Comparison of ENCODE assay signal across 21 cellular contexts in genomic region chr2:74028290-74028689, GRCh38. TPM values are rescaled to one million over a fixed set of nuclear protein-coding genes. Genes with fewer than 3 reads are reported as not detected.
A peak's percentile ranks its signal among the peaks of the same experiment; 100 is the strongest.
DNase-seq lines count a peak whose midpoint lies in the region; ATAC-seq and TF ChIP-seq lines count a peak whose summit lies in the region.
"Had no signal": no experiment of that assay in that cellular context is flagged by ENCODE, and none has a peak within 500 bp of the region (broad histone marks: within the 10 kb centered on the region; RNA-seq: fewer than 3 reads in every experiment).

No MANE protein-coding gene starts in this region.

- CTCF ChIA-PET in activated naive CD4-positive, alpha-beta T cell treated with anti-CD3 and anti-CD28 coated beads, Interleukin-2, amount 10 ng/mL, durations not matched to agents 7 days and 5 days (lab: Charles Lee) = no interaction called here
- CTCF ChIA-PET in SK-N-SH (lab: Yijun Ruan, JAX) = no interaction called here

- peaks cover 4% of the 10 kb centered on the region for H3K27me3 Mint-ChIP-seq in activated naive CD4-positive, alpha-beta T cell treated with anti-CD3 and anti-CD28 coated beads, Interleukin-2, amount 10 ng/mL, durations not matched to agents 7 days and 5 days
- H3K27me3 Mint-ChIP-seq: IgD-negative memory B cell had no signal

- H3K9me3 Mint-ChIP-seq in activated naive CD4-positive, alpha-beta T cell treated with anti-CD3 and anti-CD28 coated beads, Interleukin-2, amount 10 ng/mL, durations not matched to agents 7 days and 5 days = peaks cover 7% of the 10 kb centered on the region
- H3K9me3 Mint-ChIP-seq in activated naive CD4-positive, alpha-beta T cell treated with anti-CD3 and anti-CD28 coated beads, Interleukin-2, amount 50 U/mL, for 72 hours = no peaks in the 10 kb centered on the region
- H3K9me3 Mint-ChIP-seq: CD14-positive monocyte; CD8-positive, alpha-beta T cell; HFFc6 had no signal

- ATAC-seq in activated naive CD4-positive, alpha-beta T cell treated with anti-CD3 and anti-CD28 coated beads, Interleukin-2, amount 50 U/mL, for 72 hours = no peak
- no peak for ATAC-seq in HG02623 (IDR thresholded peaks at IDR 0.05; ENCODE audit: unreplicated experiment)
- ATAC-seq: CD8-positive, alpha-beta T cell; GM23338; HepG2 had no signal

- H3K4me3 ChIP-seq in Loucy (ENCODE audit: low read length, poor library complexity, severe bottlenecking) (no peak overlapping the region), sigmoid colon (no peak overlapping the region), SK-N-SH (ENCODE audit: low read depth in 2 of 2, low read length in 1 of 2) (no peak overlapping the region)
- H3K4me3 ChIP-seq: BLaER1, GM23338 had no signal

- TF ChIP-seq CTCF in Loucy (conservative IDR thresholded peaks at IDR 0.05; ENCODE audit: low read length) (no peak), sigmoid colon (IDR thresholded peaks at IDR 0.05) (no peak), SK-N-SH (IDR thresholded peaks at IDR 0.05) (no peak)

- TF ChIP-seq EP300 in sigmoid colon (IDR thresholded peaks at IDR 0.05) (no peak), SK-N-SH (IDR thresholded peaks at IDR 0.05; ENCODE audit: borderline replicate concordance in 1 of 2, low read depth in 1 of 2, low read length in 1 of 2) (no peak)

- H3K4me3 Mint-ChIP-seq in activated naive CD4-positive, alpha-beta T cell treated with anti-CD3 and anti-CD28 coated beads, Interleukin-2, amount 10 ng/mL, durations not matched to agents 7 days and 5 days = no peak overlapping the region
- H3K4me3 Mint-ChIP-seq: CD14-positive monocyte; CD8-positive, alpha-beta T cell; GM23338; HFFc6; IgD-negative memory B cell had no signal

- peaks cover 40% of the 10 kb centered on the region for H4K20me1 ChIP-seq in Loucy (ENCODE audit: insufficient read depth, low read length, poor library complexity, severe bottlenecking)
- peaks cover 9% of the 10 kb centered on the region; the same call in 1 of the 2 replicates for H4K20me1 ChIP-seq in SK-N-SH (ENCODE audit: insufficient read depth)

- 0 out of 2 replicates have a peak, but pooled peaks cover 7% of the 10 kb centered on the region for H3K36me3 ChIP-seq in Loucy (ENCODE audit: insufficient read depth, low read length)
- no peaks in the 10 kb centered on the region for H3K36me3 ChIP-seq in sigmoid colon
- no peaks in the 10 kb centered on the region for H3K36me3 ChIP-seq in SK-N-SH (replicated peaks in 1 of 2; ENCODE audit: control insufficient read depth in 1 of 2, insufficient read depth in 2 of 2, low read length in 1 of 2)

- H2AFZ ChIP-seq in Loucy (ENCODE audit: low read length) = no peak overlapping the region
- H2AFZ ChIP-seq in SK-N-SH (ENCODE audit: low read depth) = no peak overlapping the region
- H2AFZ ChIP-seq: GM23338 had no signal

- H3K79me2 ChIP-seq in Loucy (ENCODE audit: insufficient read depth, low read length) (peaks cover 91% of the 10 kb centered on the region), SK-N-SH (ENCODE audit: insufficient read depth) (no peaks in the 10 kb centered on the region; the same call in 1 of the 2 replicates)

- intact Hi-C loops in sigmoid colon (cut with DNase I) = no loop called here

- H3K4me1 ChIP-seq in Loucy (ENCODE audit: insufficient read depth, low read length, poor library complexity, severe bottlenecking) = peaks cover 78% of the 10 kb centered on the region
- H3K4me1 ChIP-seq in sigmoid colon = peaks cover 0 to 18% (median 12%) of the 10 kb centered on the region in 4 donors
- peaks cover 0 to 30% of the 10 kb centered on the region in 2 experiments; a peak in 2 of 4 replicates for H3K4me1 ChIP-seq in SK-N-SH (ENCODE audit: control insufficient read depth in 1 of 2, insufficient read depth in 2 of 2, low read depth in 1 of 2, low read length in 1 of 2)

- H3K4me1 Mint-ChIP-seq in activated naive CD4-positive, alpha-beta T cell treated with anti-CD3 and anti-CD28 coated beads, Interleukin-2, amount 10 ng/mL, durations not matched to agents 7 days and 5 days = peaks cover 83% of the 10 kb centered on the region

- no peak for TF ChIP-seq RAD21 in SK-N-SH (IDR thresholded peaks at IDR 0.05; ENCODE audit: low read length)

- peak overlapping the region; percentile 37 for H3K27ac Mint-ChIP-seq in activated naive CD4-positive, alpha-beta T cell treated with anti-CD3 and anti-CD28 coated beads, Interleukin-2, amount 10 ng/mL, durations not matched to agents 7 days and 5 days
- no peak overlapping the region for H3K27ac Mint-ChIP-seq in activated naive CD4-positive, alpha-beta T cell treated with anti-CD3 and anti-CD28 coated beads, Interleukin-2, amount 50 U/mL, for 72 hours
- H3K27ac Mint-ChIP-seq: CD8-positive, alpha-beta T cell; GM23338; HFFc6 had no signal

- no peak for TF ChIP-seq POLR2A in erythroblast (IDR thresholded peaks at IDR 0.05; ENCODE audit: low read length)
- no peak for TF ChIP-seq POLR2A in sigmoid colon (IDR thresholded peaks at IDR 0.05)

- H3K9me2 ChIP-seq in Loucy (replicated peaks; ENCODE audit: low read depth, low read length) (no peaks in the 10 kb centered on the region), SK-N-SH (no peaks in the 10 kb centered on the region)

- H3K27me3 ChIP-seq in Loucy (ENCODE audit: insufficient read depth, low read length, poor library complexity, severe bottlenecking) (no peaks in the 10 kb centered on the region), sigmoid colon (no peaks in the 10 kb centered on the region), SK-N-SH (ENCODE audit: insufficient read depth) (no peaks in the 10 kb centered on the region)
- H3K27me3 ChIP-seq: BLaER1 had no signal

- peak overlapping the region; percentile 87 for H3K9ac ChIP-seq in Loucy (ENCODE audit: low read depth, low read length, poor library complexity, severe bottlenecking)
- no peak overlapping the region for H3K9ac ChIP-seq in SK-N-SH
- H3K9ac ChIP-seq: BLaER1 had no signal

- POLR2A ChIA-PET in SK-N-SH (lab: Yijun Ruan, JAX) = no interaction called here

- no peak for DNase-seq in activated naive CD4-positive, alpha-beta T cell treated with anti-CD3 and anti-CD28 coated beads, Interleukin-2, amount 10 ng/mL, durations not matched to agents 7 days and 5 days
- no peak for DNase-seq in activated naive CD4-positive, alpha-beta T cell treated with anti-CD3 and anti-CD28 coated beads, Interleukin-2, amount 50 U/mL, for 72 hours (ENCODE audit: low spot score in 2 of 2)
- DNase-seq in erythroblast (lab: John Stamatoyannopoulos, UW) (peak; percentile 25 to 33), sigmoid colon (no peak), SK-N-SH (no peak)
- DNase-seq: 8988T, Calu3, DMS 273 treated with DMSO at 0.1 percent for 48 hours, DMS53, DND-41, EL, HCEC 1CT, HFFc6 had no signal

- H3K4me2 ChIP-seq in Loucy (ENCODE audit: low read depth, low read length, poor library complexity, severe bottlenecking) (no peak overlapping the region), SK-N-SH (no peak overlapping the region)
- H3K4me2 ChIP-seq: GM23338 had no signal

- H3K27ac ChIP-seq in sigmoid colon = no peak overlapping the region
- H3K27ac ChIP-seq in SK-N-SH (ENCODE audit: low read depth in 2 of 2, low read length in 1 of 2) = no peak overlapping the region

- H3K36me3 Mint-ChIP-seq in activated naive CD4-positive, alpha-beta T cell treated with anti-CD3 and anti-CD28 coated beads, Interleukin-2, amount 10 ng/mL, durations not matched to agents 7 days and 5 days = peaks cover 13% of the 10 kb centered on the region
- H3K36me3 Mint-ChIP-seq in activated naive CD4-positive, alpha-beta T cell treated with anti-CD3 and anti-CD28 coated beads, Interleukin-2, amount 50 U/mL, for 72 hours = peaks cover 0 to 10% of the 10 kb centered on the region in 2 donors
- H3K36me3 Mint-ChIP-seq: IgD-negative memory B cell had no signal

- peaks cover 11% of the 10 kb centered on the region for H3F3A ChIP-seq in Loucy (ENCODE audit: low read depth)
- no peaks in the 10 kb centered on the region for H3F3A ChIP-seq in SK-N-SH (replicated peaks; ENCODE audit: insufficient read depth)

- no peaks in the 10 kb centered on the region for H3K9me3 ChIP-seq in Loucy (ENCODE audit: insufficient read depth, low read depth, low read length)
- no peaks in the 10 kb centered on the region for H3K9me3 ChIP-seq in sigmoid colon
- H3K9me3 ChIP-seq in SK-N-SH = no peaks in the 10 kb centered on the region

TF ChIP-seq in SK-N-SH, 30 proteins besides CTCF, POLR2A, EP300 and RAD21 (continues in another document):
- TF ChIP-seq SIN3A (IDR thresholded peaks at IDR 0.05; ENCODE audit: borderline replicate concordance, low read depth, low read length) = no peak
- TF ChIP-seq, protein P1, sequence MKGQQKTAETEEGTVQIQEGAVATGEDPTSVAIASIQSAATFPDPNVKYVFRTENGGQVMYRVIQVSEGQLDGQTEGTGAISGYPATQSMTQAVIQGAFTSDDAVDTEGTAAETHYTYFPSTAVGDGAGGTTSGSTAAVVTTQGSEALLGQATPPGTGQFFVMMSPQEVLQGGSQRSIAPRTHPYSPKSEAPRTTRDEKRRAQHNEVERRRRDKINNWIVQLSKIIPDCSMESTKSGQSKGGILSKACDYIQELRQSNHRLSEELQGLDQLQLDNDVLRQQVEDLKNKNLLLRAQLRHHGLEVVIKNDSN (IDR thresholded peaks at IDR 0.05; ENCODE audit: borderline replicate concordance, low read depth) = no peak
- no peak for TF ChIP-seq EZH2phosphoT487 (IDR thresholded peaks at IDR 0.05; ENCODE audit: borderline replicate concordance, low read depth)
- no peak for TF ChIP-seq POLR2AphosphoS5 (IDR thresholded peaks at IDR 0.05; ENCODE audit: low read depth, low read length)
- TF ChIP-seq, protein P2, sequence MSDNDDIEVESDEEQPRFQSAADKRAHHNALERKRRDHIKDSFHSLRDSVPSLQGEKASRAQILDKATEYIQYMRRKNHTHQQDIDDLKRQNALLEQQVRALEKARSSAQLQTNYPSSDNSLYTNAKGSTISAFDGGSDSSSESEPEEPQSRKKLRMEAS (IDR thresholded peaks at IDR 0.05; ENCODE audit: low read depth) = no peak
- no peak for TF ChIP-seq USF2 (IDR thresholded peaks at IDR 0.05; ENCODE audit: borderline replicate concordance, low read depth, low read length)
- TF ChIP-seq FOXM1 (IDR thresholded peaks at IDR 0.05; ENCODE audit: low read depth) = no peak

RNA-seq across cellular contexts. Expression of gene TET3, which starts 43.6 kb away (rescaled TPM):
- 10 to 100 TPM; 15.9 to 24.7 TPM for total RNA-seq in activated naive CD4-positive, alpha-beta T cell treated with anti-CD3 and anti-CD28 coated beads, Interleukin-2, amount 50 U/mL, for 72 hours
- 1 to 10 TPM; 3.1 to 5.8 (median 3.6) TPM for total RNA-seq in sigmoid colon
- polyA plus RNA-seq in sigmoid colon = 1 to 10 TPM; 1.8 to 9.6 (median 2.5) TPM
- 1.6 TPM in 2 replicates for polyA plus RNA-seq in SK-N-SH (2012; rRNA removed)
- 1.5 and 1.6 TPM in 2 replicates for polyA plus RNA-seq in SK-N-SH (2012; cell fraction: cytosol; rRNA removed)
- 7.2 and 8.0 TPM in 2 replicates for polyA plus RNA-seq in SK-N-SH (2012; cell fraction: nucleus; rRNA removed)

Comparison
In these comparisons a context has a peak if more than half of its experiments do, and no peak if none do; other contexts are left out.
1. DNase-seq: peak in erythroblast (2 of 2); none in activated naive CD4-positive, alpha-beta T cell treated with anti-CD3 and anti-CD28 coated beads, Interleukin-2, amount 10 ng/mL, durations not matched to agents 7 days and 5 days (single experiment), activated naive CD4-positive, alpha-beta T cell treated with anti-CD3 and anti-CD28 coated beads, Interleukin-2, amount 50 U/mL, for 72 hours (0 of 2), sigmoid colon (single experiment) and SK-N-SH (single experiment).